ENCODE assay signal across 29 cellular contexts in the genomic region with DNA sequence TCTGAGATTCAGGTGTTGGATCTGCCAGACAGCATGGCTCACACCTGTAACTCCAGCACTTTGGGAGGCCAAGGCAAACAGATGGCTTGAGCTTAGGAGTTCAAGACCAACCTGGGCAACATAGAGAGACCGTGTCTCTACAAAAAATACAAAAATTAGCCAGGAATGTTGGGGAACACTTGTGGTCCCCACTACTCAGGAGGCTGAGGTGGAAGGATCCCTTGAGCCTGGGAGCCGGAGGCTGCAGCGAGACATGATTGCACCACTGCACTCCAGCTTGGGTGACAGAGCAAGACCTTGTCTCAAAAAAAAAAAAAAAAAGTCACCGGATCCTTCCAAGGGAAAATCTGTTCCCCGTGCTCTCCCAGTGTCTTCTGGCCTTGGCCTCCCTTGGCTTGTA.
A peak's percentile ranks its signal among the peaks of the same experiment; 100 is the strongest.
DNase-seq lines count a peak whose midpoint lies in the region; ATAC-seq and TF ChIP-seq lines count a peak whose summit lies in the region.
"Had no signal": no experiment of that assay in that cellular context is flagged by ENCODE, and none has a peak within 500 bp of the region (broad histone marks: within the 10 kb centered on the region; RNA-seq: fewer than 3 reads in every experiment).

No MANE protein-coding gene starts in this region.

- no peak for ATAC-seq in GM19023 (IDR thresholded peaks at IDR 0.05; ENCODE audit: unreplicated experiment)
- ATAC-seq: A549; CD8-positive, alpha-beta T cell had no signal

- TF ChIP-seq EP300 in esophagus muscularis mucosa (IDR thresholded peaks at IDR 0.05) = no peak

- TF ChIP-seq POLR2A in esophagus muscularis mucosa (IDR thresholded peaks at IDR 0.05; ENCODE audit: low read depth) = no peak

- no peaks in the 10 kb centered on the region for H3K36me3 ChIP-seq in esophagus muscularis mucosa
- H3K36me3 ChIP-seq: BE2C, BLaER1 had no signal

- peaks cover 0 to 10% (median 0%) of the 10 kb centered on the region in 4 donors for H3K4me1 ChIP-seq in esophagus muscularis mucosa
- H3K4me1 ChIP-seq: A549, BE2C, BLaER1, Caco-2 had no signal

- H3K9me3 ChIP-seq in esophagus muscularis mucosa = no peaks in the 10 kb centered on the region
- H3K9me3 ChIP-seq: A549, BE2C, Caco-2 had no signal

- no peak for TF ChIP-seq CTCF in esophagus muscularis mucosa (IDR thresholded peaks at IDR 0.05)

- H3K4me3 ChIP-seq in esophagus muscularis mucosa = no peak overlapping the region
- H3K4me3 ChIP-seq: A549; BLaER1; BLaER1 treated with 17β-estradiol and CSF1 and Interleukin-3, amounts not matched to agents 10 nM and 100 nM had no signal

- intact Hi-C loops in esophagus muscularis mucosa (cut with DNase I) = no loop called here

- DNase-seq in ecto neural progenitor cell (ENCODE audit: low spot score) (peak; percentile 7), esophagus muscularis mucosa (ENCODE audit: extremely low spot score) (peak; percentile 77)
- no peak for DNase-seq in stimulated activated CD4-positive, alpha-beta T cell treated with anti-CD3 and anti-CD28 coated beads, Interleukin-4, amount 100 ng/mL, for 4 hours
- DNase-seq: 8988T; ACHN; AML-193; BE2C; C1 segment of cervical spinal cord; Caco-2; Calu3; CD4-positive, alpha-beta memory T cell; CD4-positive, alpha-beta T cell; CD4-positive, CD25-positive, alpha-beta regulatory T cell; CD8-positive, alpha-beta memory T cell; CD8-positive, alpha-beta T cell; COR-L47; DMS 273 treated with DMSO at 0.1 percent for 48 hours; DMS153; DMS53; DMS79; DMS79 treated with DMSO at 0.1 percent for 48 hours; DND-41; EL had no signal

- WGBS in esophagus muscularis mucosa = 77% methylated on average over 5 of the region's 5 CpGs

- no peak overlapping the region for H3K27ac ChIP-seq in esophagus muscularis mucosa (replicated peaks in 1 of 4)
- H3K27ac ChIP-seq: 22Rv1; A549; BLaER1; BLaER1 treated with 17β-estradiol and CSF1 and Interleukin-3, amounts not matched to agents 10 nM and 100 nM; C4-2B had no signal

- peaks cover 0 to 4% (median 0%) of the 10 kb centered on the region in 4 donors for H3K27me3 ChIP-seq in esophagus muscularis mucosa
- H3K27me3 ChIP-seq: BE2C; BLaER1; BLaER1 treated with 17β-estradiol and CSF1 and Interleukin-3, amounts not matched to agents 10 nM and 100 nM had no signal

Comparison
In these comparisons a context has a peak if more than half of its experiments do, and no peak if none do; other contexts are left out.
1. DNase-seq: peak in ecto neural progenitor cell (single experiment) and esophagus muscularis mucosa (single experiment); none in stimulated activated CD4-positive, alpha-beta T cell treated with anti-CD3 and anti-CD28 coated beads, Interleukin-4, amount 100 ng/mL, for 4 hours (0 of 2).